Comparison of ENCODE assay signal across 29 cellular contexts in genomic region chr5:178264044-178264443, GRCh38.
"Had no signal": no experiment of that assay in that cellular context is flagged by ENCODE, and none has a peak within 500 bp of the region (broad histone marks: within the 10 kb centered on the region; RNA-seq: fewer than 3 reads in every experiment).

No MANE protein-coding gene starts in this region.

- DNase-seq: colonic mucosa; cortex of kidney; dermis blood vessel endothelial cell; dorsolateral prefrontal cortex; effector CD4-positive, alpha-beta T cell; effector CD8-positive, alpha-beta T cell; effector memory CD4-positive, alpha-beta T cell; effector memory CD8-positive, alpha-beta T cell; endodermal cell; erythroblast; esophagus squamous epithelium; foreskin fibroblast; foreskin keratinocyte; foreskin melanocyte; gastrocnemius medialis; glutamatergic neuron; head of caudate nucleus had no signal

- FAIRE-seq: colon, endometrium, endothelial cell of umbilical vein, frontal cortex had no signal

- H3K27me3 Mint-ChIP-seq: dendritic cell treated with granulocyte-macrophage colony-stimulating factor and Interleukin-4, amounts not matched to agents 40 ng/mL and 50 ng/mL, for 4 days; effector memory CD8-positive, alpha-beta T cell had no signal

- H3K36me3 ChIP-seq: colonic mucosa, esophagus muscularis mucosa, esophagus squamous epithelium, gastrocnemius medialis, gastroesophageal sphincter, heart left ventricle, heart right ventricle had no signal

- H3K4me1 ChIP-seq: colonic mucosa, esophagus muscularis mucosa, esophagus squamous epithelium, foreskin keratinocyte, gastroesophageal sphincter had no signal

- ATAC-seq: effector memory CD8-positive, alpha-beta T cell; esophagus mucosa; foreskin keratinocyte; gastrocnemius medialis; gastroesophageal sphincter; heart left ventricle; heart right ventricle had no signal

- H3K4me3 Mint-ChIP-seq: dendritic cell treated with granulocyte-macrophage colony-stimulating factor and Interleukin-4, amounts not matched to agents 40 ng/mL and 50 ng/mL, for 4 days; effector memory CD8-positive, alpha-beta T cell; endodermal cell had no signal

- H3K9me3 ChIP-seq: colonic mucosa, esophagus muscularis mucosa, esophagus squamous epithelium, gastrocnemius medialis, gastroesophageal sphincter, heart left ventricle, heart right ventricle had no signal

- H3K4me3 ChIP-seq: colonic mucosa, coronary artery, dorsolateral prefrontal cortex, esophagus muscularis mucosa, esophagus squamous epithelium, gastrocnemius medialis, gastroesophageal sphincter, heart left ventricle, heart right ventricle had no signal

- H3K27ac ChIP-seq: colonic mucosa, coronary artery, dorsolateral prefrontal cortex, epithelial cell of prostate, esophagus muscularis mucosa, esophagus squamous epithelium, foreskin keratinocyte, gastrocnemius medialis, gastroesophageal sphincter, heart left ventricle, heart right ventricle had no signal

- H3K27me3 ChIP-seq: colonic mucosa, dorsolateral prefrontal cortex, esophagus muscularis mucosa, esophagus squamous epithelium, foreskin keratinocyte, gastrocnemius medialis, gastroesophageal sphincter, heart left ventricle, heart right ventricle had no signal

- H3K27ac Mint-ChIP-seq: dendritic cell treated with granulocyte-macrophage colony-stimulating factor and Interleukin-4, amounts not matched to agents 40 ng/mL and 50 ng/mL, for 4 days; endodermal cell had no signal

- H3K9me3 Mint-ChIP-seq: dendritic cell treated with granulocyte-macrophage colony-stimulating factor and Interleukin-4, amounts not matched to agents 40 ng/mL and 50 ng/mL, for 4 days; effector memory CD8-positive, alpha-beta T cell had no signal
